ENCODE assay signal across 1 cellular context in genomic region chr13:44307844-44308243, GRCh38.
TF ChIP-seq lines count a peak whose summit lies in the region.

No MANE protein-coding gene starts in this region.

TF ChIP-seq in HepG2, 621 proteins besides CTCF, POLR2A, EP300 and RAD21 (continued from another document):
- no peak for TF ChIP-seq MTERF4 (CRISPR knock-in tag; IDR thresholded peaks at IDR 0.05)
- TF ChIP-seq RARG (CRISPR knock-in tag; IDR thresholded peaks at IDR 0.05; ENCODE audit: low read depth), result no peak
- TF ChIP-seq ZXDC (CRISPR knock-in tag; IDR thresholded peaks at IDR 0.05), result no peak
- no peak for TF ChIP-seq ZNF691 (CRISPR knock-in tag; IDR thresholded peaks at IDR 0.05; ENCODE audit: borderline replicate concordance, low read depth)
- no peak for TF ChIP-seq ZNF276 (CRISPR knock-in tag; IDR thresholded peaks at IDR 0.05; ENCODE audit: low read depth)
- TF ChIP-seq ATM (IDR thresholded peaks at IDR 0.05; ENCODE audit: borderline replicate concordance), result no peak
- no peak for TF ChIP-seq KMT2B (CRISPR knock-in tag; IDR thresholded peaks at IDR 0.05)
- no peak for TF ChIP-seq PTBP1 (IDR thresholded peaks at IDR 0.05; ENCODE audit: low read depth, low read length, poor library complexity, severe bottlenecking)
- no peak for TF ChIP-seq ZBTB8A (CRISPR knock-in tag; IDR thresholded peaks at IDR 0.05; ENCODE audit: borderline replicate concordance, low read depth)
- TF ChIP-seq MIER3 (CRISPR knock-in tag; IDR thresholded peaks at IDR 0.05; ENCODE audit: borderline replicate concordance), result no peak
- no peak for TF ChIP-seq CENPT (CRISPR knock-in tag; IDR thresholded peaks at IDR 0.05; ENCODE audit: low read depth)
- no peak for TF ChIP-seq ZNF770 (CRISPR knock-in tag; IDR thresholded peaks at IDR 0.05)
- TF ChIP-seq NAIF1 (CRISPR knock-in tag; IDR thresholded peaks at IDR 0.05; ENCODE audit: borderline replicate concordance), result no peak
- no peak for TF ChIP-seq SMAD3 (CRISPR knock-in tag; IDR thresholded peaks at IDR 0.05)
- no peak for TF ChIP-seq ZNF562 (CRISPR knock-in tag; IDR thresholded peaks at IDR 0.05; ENCODE audit: borderline replicate concordance)
- TF ChIP-seq IRF9 (CRISPR knock-in tag; IDR thresholded peaks at IDR 0.05; ENCODE audit: borderline replicate concordance), result no peak
- TF ChIP-seq MTA1 (CRISPR knock-in tag; IDR thresholded peaks at IDR 0.05; ENCODE audit: borderline replicate concordance), result no peak
- TF ChIP-seq ASH2L (IDR thresholded peaks at IDR 0.05; ENCODE audit: insufficient read length, low read depth, low read length), result no peak
- TF ChIP-seq ELF3 (CRISPR knock-in tag; IDR thresholded peaks at IDR 0.05), result no peak
